Comparison of ENCODE assay signal across 33 cellular contexts in genomic region chr12:106130474-106131113, GRCh38. TPM values are rescaled to one million over a fixed set of nuclear protein-coding genes. Genes with fewer than 3 reads are reported as not detected.
A peak's percentile ranks its signal among the peaks of the same experiment; 100 is the strongest.
DNase-seq lines count a peak whose midpoint lies in the region; ATAC-seq, FAIRE-seq and TF ChIP-seq lines count a peak whose summit lies in the region.
"Had no signal": no experiment of that assay in that cellular context is flagged by ENCODE, and none has a peak within 500 bp of the region (broad histone marks: within the 10 kb centered on the region; RNA-seq: fewer than 3 reads in every experiment).

No MANE protein-coding gene starts in this region.

- H3K36me3 ChIP-seq in adipocyte (ENCODE audit: control insufficient read depth, insufficient read depth, low read length, severe bottlenecking) = no peaks in the 10 kb centered on the region
- H3K36me3 ChIP-seq in uterus = no peaks in the 10 kb centered on the region
- H3K36me3 ChIP-seq in pancreas = no peaks in the 10 kb centered on the region
- H3K36me3 ChIP-seq: brain microvascular endothelial cell had no signal

- CTCF ChIA-PET in activated CD4-positive, alpha-beta memory T cell treated with anti-CD3 and anti-CD28 coated beads for 36 hours (lab: Charles Lee) = no interaction called here

- peak overlapping the region; percentile 78 for H3K27ac Mint-ChIP-seq in mesothelial cell of epicardium
- no peak overlapping the region for H3K27ac Mint-ChIP-seq in activated CD4-positive, alpha-beta memory T cell treated with anti-CD3 and anti-CD28 coated beads for 36 hours
- H3K27ac Mint-ChIP-seq: activated CD8-positive, alpha-beta T cell treated with anti-CD3 and anti-CD28 coated beads for 36 hours; activated T-helper 17 cell treated with anti-CD3 and anti-CD28 coated beads, Interleukin-2, amount 50 U/mL, for 72 hours; CD4-positive, alpha-beta memory T cell; naive thymus-derived CD4-positive, alpha-beta T cell had no signal

- DNase-seq in right cardiac atrium (no peak), Right ventricle myocardium superior (no peak), adipocyte (ENCODE audit: low read depth) (no peak), mesothelial cell of epicardium (ENCODE audit: low spot score in 2 of 2, unreplicated experiment in 2 of 2) (no peak), uterus (no peak), pancreas (no peak), NOMO-1 treated with DMSO at 0.1 percent for 48 hours (lab: John Stamatoyannopoulos, UW; ENCODE audit: unreplicated experiment) (no peak)
- no peak for DNase-seq in activated CD4-positive, alpha-beta memory T cell treated with anti-CD3 and anti-CD28 coated beads for 36 hours
- DNase-seq: activated CD4-positive, CD25-positive, alpha-beta regulatory T cell treated with anti-CD3 and anti-CD28 coated beads, Interleukin-2, amount 50 U/mL, for 72 hours; activated CD8-positive, alpha-beta memory T cell treated with anti-CD3 and anti-CD28 coated beads, Interleukin-2, amount 50 U/mL, for 48 hours; activated CD8-positive, alpha-beta T cell treated with anti-CD3 and anti-CD28 coated beads for 36 hours; activated naive CD4-positive, alpha-beta T cell treated with anti-CD3 and anti-CD28 coated beads, Interleukin-2, amount 10 ng/mL, durations not matched to agents 7 days and 5 days; brain microvascular endothelial cell; CD4-positive, alpha-beta memory T cell; midbrain; MM.1S; naive thymus-derived CD4-positive, alpha-beta T cell; NCI-H1930; NCI-H2227 treated with DMSO at 0.1 percent for 48 hours; NCI-H526; NK-92 treated with Interleukin-12 subunit alpha and Interleukin-12 subunit beta, amount 100 ng/mL, for 24 hours; PC-9; SHP77; small intestine; stimulated activated naive CD4-positive, alpha-beta T cell; T-helper 2 cell had no signal

- H3K4me3 Mint-ChIP-seq in mesothelial cell of epicardium = no peak overlapping the region
- H3K4me3 Mint-ChIP-seq in activated CD4-positive, alpha-beta memory T cell treated with anti-CD3 and anti-CD28 coated beads for 36 hours = no peak overlapping the region
- H3K4me3 Mint-ChIP-seq: activated CD8-positive, alpha-beta T cell treated with anti-CD3 and anti-CD28 coated beads for 36 hours; activated naive CD4-positive, alpha-beta T cell treated with anti-CD3 and anti-CD28 coated beads, Interleukin-2, amount 10 ng/mL, durations not matched to agents 7 days and 5 days; activated T-helper 17 cell treated with anti-CD3 and anti-CD28 coated beads, Interleukin-2, amount 50 U/mL, for 72 hours; CD4-positive, alpha-beta memory T cell; naive thymus-derived CD4-positive, alpha-beta T cell had no signal

- no peaks in the 10 kb centered on the region for H3K9me3 Mint-ChIP-seq in mesothelial cell of epicardium
- no peaks in the 10 kb centered on the region for H3K9me3 Mint-ChIP-seq in activated CD4-positive, alpha-beta memory T cell treated with anti-CD3 and anti-CD28 coated beads for 36 hours
- H3K9me3 Mint-ChIP-seq: activated CD8-positive, alpha-beta T cell treated with anti-CD3 and anti-CD28 coated beads for 36 hours; activated naive CD4-positive, alpha-beta T cell treated with anti-CD3 and anti-CD28 coated beads, Interleukin-2, amount 10 ng/mL, durations not matched to agents 7 days and 5 days; activated T-helper 17 cell treated with anti-CD3 and anti-CD28 coated beads, Interleukin-2, amount 50 U/mL, for 72 hours; CD4-positive, alpha-beta memory T cell had no signal

- peaks cover 91% of the 10 kb centered on the region for H3K4me1 Mint-ChIP-seq in mesothelial cell of epicardium
- H3K4me1 Mint-ChIP-seq in activated CD4-positive, alpha-beta memory T cell treated with anti-CD3 and anti-CD28 coated beads for 36 hours (ENCODE audit: low read depth) = peaks cover 1% of the 10 kb centered on the region
- H3K4me1 Mint-ChIP-seq: activated naive CD4-positive, alpha-beta T cell treated with anti-CD3 and anti-CD28 coated beads, Interleukin-2, amount 10 ng/mL, durations not matched to agents 7 days and 5 days; activated T-helper 17 cell treated with anti-CD3 and anti-CD28 coated beads, Interleukin-2, amount 50 U/mL, for 72 hours; CD4-positive, alpha-beta memory T cell; naive thymus-derived CD4-positive, alpha-beta T cell had no signal

- no peak for ATAC-seq in right cardiac atrium
- no peak for ATAC-seq in Right ventricle myocardium superior (ENCODE audit: poor library complexity)
- ATAC-seq in pancreas = no peak
- ATAC-seq: activated CD8-positive, alpha-beta T cell treated with anti-CD3 and anti-CD28 coated beads for 36 hours; activated T-helper 17 cell treated with anti-CD3 and anti-CD28 coated beads, Interleukin-2, amount 50 U/mL, for 72 hours; left lobe of liver; naive thymus-derived CD4-positive, alpha-beta T cell had no signal

- H3K27me3 ChIP-seq in right cardiac atrium (ENCODE audit: control insufficient read depth, insufficient read depth) (no peaks in the 10 kb centered on the region), adipocyte (replicated peaks; ENCODE audit: control insufficient read depth, insufficient read depth, low read length) (no peaks in the 10 kb centered on the region), uterus (no peaks in the 10 kb centered on the region), pancreas (no peaks in the 10 kb centered on the region)
- H3K27me3 ChIP-seq: brain microvascular endothelial cell had no signal

- no peaks in the 10 kb centered on the region for H3K36me3 Mint-ChIP-seq in mesothelial cell of epicardium
- no peaks in the 10 kb centered on the region for H3K36me3 Mint-ChIP-seq in activated CD4-positive, alpha-beta memory T cell treated with anti-CD3 and anti-CD28 coated beads for 36 hours
- H3K36me3 Mint-ChIP-seq: activated naive CD4-positive, alpha-beta T cell treated with anti-CD3 and anti-CD28 coated beads, Interleukin-2, amount 10 ng/mL, durations not matched to agents 7 days and 5 days; CD4-positive, alpha-beta memory T cell; naive thymus-derived CD4-positive, alpha-beta T cell had no signal

- H3K9me3 ChIP-seq in right cardiac atrium (ENCODE audit: control insufficient read depth, low read length) (no peaks in the 10 kb centered on the region), adipocyte (ENCODE audit: control insufficient read depth, low read length) (no peaks in the 10 kb centered on the region), uterus (no peaks in the 10 kb centered on the region), pancreas (no peaks in the 10 kb centered on the region)

- no peak for FAIRE-seq in pancreas (lab: Jason Lieb, UNC)
- FAIRE-seq: GM18507, GM19239, H54, small intestine had no signal

- H3K27me3 Mint-ChIP-seq in mesothelial cell of epicardium (ENCODE audit: low read depth) = no peaks in the 10 kb centered on the region
- peaks cover 31% of the 10 kb centered on the region for H3K27me3 Mint-ChIP-seq in activated CD4-positive, alpha-beta memory T cell treated with anti-CD3 and anti-CD28 coated beads for 36 hours

- intact Hi-C loops in right cardiac atrium (cut with DNase I) = loop anchor here (10.0 kb wide), 4 partner anchors 146 to 706 kb away; no protein-coding TSS in a partner anchor
- intact Hi-C loops in Right ventricle myocardium superior (cut with DNase I) = loop anchor here (10.0 kb wide), 1 partner anchor 46 kb away; no protein-coding TSS in a partner anchor
- intact Hi-C loops in uterus (cut with DNase I; ENCODE audit: low total_unique reads) = loop anchor here (10.0 kb wide), 2 partner anchors 56 to 706 kb away; no protein-coding TSS in a partner anchor
- intact Hi-C loops in pancreas (cut with DNase I) = loop anchor here in 2 of 3 donors (10.0 kb wide), 2 partner anchors 426 to 706 kb away; no protein-coding TSS in a partner anchor
- intact Hi-C loops in activated CD4-positive, alpha-beta memory T cell treated with anti-CD3 and anti-CD28 coated beads for 36 hours (cut with micrococcal nuclease) = no loop called here

- peak overlapping the region; percentile 60 for H3K9ac ChIP-seq in adipocyte (ENCODE audit: low read length)
- H3K9ac ChIP-seq: KMS-11 had no signal

- POLR2A ChIA-PET in activated CD4-positive, alpha-beta memory T cell treated with anti-CD3 and anti-CD28 coated beads for 36 hours (lab: Charles Lee) = no interaction called here

- no peak for TF ChIP-seq CTCF in mesothelial cell of epicardium (IDR thresholded peaks at IDR 0.05; ENCODE audit: unreplicated experiment)
- no peak for TF ChIP-seq CTCF in uterus (IDR thresholded peaks at IDR 0.05)
- TF ChIP-seq CTCF in pancreas (IDR thresholded peaks at IDR 0.05) = no peak

- H3K27ac ChIP-seq in right cardiac atrium (ENCODE audit: low read length) (peak overlapping the region; percentile 30), uterus (peak overlapping the region; percentile 30 to 83), pancreas (no peak overlapping the region)
- H3K27ac ChIP-seq: epithelial cell of prostate, KMS-11, PC-9 had no signal

- no peak for TF ChIP-seq POLR2A in uterus (IDR thresholded peaks at IDR 0.05)

- WGBS in right cardiac atrium = 93% methylated on average over 8 of the region's 8 CpGs
- 79 to 86% methylated on average over 8 of the region's 8 CpGs for WGBS in pancreas, 2 donors

- H3K4me3 ChIP-seq in right cardiac atrium (ENCODE audit: low read length) = no peak overlapping the region
- no peak overlapping the region for H3K4me3 ChIP-seq in adipocyte (ENCODE audit: low read length)
- H3K4me3 ChIP-seq in uterus = no peak overlapping the region
- H3K4me3 ChIP-seq in pancreas = no peak overlapping the region
- H3K4me3 ChIP-seq: PC-9 had no signal

- H3K4me1 ChIP-seq in right cardiac atrium (ENCODE audit: control insufficient read depth, insufficient read depth, low read length) = peaks cover 46% of the 10 kb centered on the region
- peaks cover 81% of the 10 kb centered on the region for H3K4me1 ChIP-seq in adipocyte (ENCODE audit: control insufficient read depth, insufficient read depth, low read length)
- peaks cover 6 to 24% of the 10 kb centered on the region in 2 donors for H3K4me1 ChIP-seq in uterus
- peaks cover 0 to 10% (median 4%) of the 10 kb centered on the region in 3 donors for H3K4me1 ChIP-seq in pancreas

RNA-seq across cellular contexts. Expression of gene NUAK1, which starts 8.2 kb away (rescaled TPM):
- total RNA-seq in right cardiac atrium = 10 to 100 TPM; 20.1 to 30.2 (median 23.7) TPM
- polyA plus RNA-seq in right cardiac atrium = 10.0 TPM
- 33.6 TPM for total RNA-seq in Right ventricle myocardium superior
- 23.4 to 27.0 TPM (median 25.1 TPM) in 3 replicates for total RNA-seq in mesothelial cell of epicardium
- total RNA-seq in uterus = 10 to 100 TPM in 3 of 4 donors, 1 to 10 TPM in 1; 9.4 to 56.8 (median 26.8) TPM
- total RNA-seq in pancreas = 1 to 10 TPM; 2.5 to 6.5 (median 2.6) TPM
- polyA plus RNA-seq in pancreas = 1 to 10 TPM; 1.6 to 2.9 TPM
- total RNA-seq in activated CD4-positive, alpha-beta memory T cell treated with anti-CD3 and anti-CD28 coated beads for 36 hours = under 1 TPM in 1 of 2 experiments, not detected in 1; 0.05 TPM
- total RNA-seq: activated CD8-positive, alpha-beta T cell treated with anti-CD3 and anti-CD28 coated beads for 36 hours; activated T-helper 17 cell treated with anti-CD3 and anti-CD28 coated beads, Interleukin-2, amount 50 U/mL, for 72 hours; CD4-positive, alpha-beta memory T cell had no signal
- polyA plus RNA-seq: CD4-positive, alpha-beta memory T cell; naive thymus-derived CD4-positive, alpha-beta T cell had no signal

Comparison
In these comparisons a context has a peak if more than half of its experiments do, and no peak if none do; other contexts are left out.
1. H3K27ac ChIP-seq: peak in right cardiac atrium (single experiment) and uterus (2 of 2); none in pancreas (0 of 4).